Comparison of ENCODE assay signal across 8 cellular contexts in the genomic region with DNA sequence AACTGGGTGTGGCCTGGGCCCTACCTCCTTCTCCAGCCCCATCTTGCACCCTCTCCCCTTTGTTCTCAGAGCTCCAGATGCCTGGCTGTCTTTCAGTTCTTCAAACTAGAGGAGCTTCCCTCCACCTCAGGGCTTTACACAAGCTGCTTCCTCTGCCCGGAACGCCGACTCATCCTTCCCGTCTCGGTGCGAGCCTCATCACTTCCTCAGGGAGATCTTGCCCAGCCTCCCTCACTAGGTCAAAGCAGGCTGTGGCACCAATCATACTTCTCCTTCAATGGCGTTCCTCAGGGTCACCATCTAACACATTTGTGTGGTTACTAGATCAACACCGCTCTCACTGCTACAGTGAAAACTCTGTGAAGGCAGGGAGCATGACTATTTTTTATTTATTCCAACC. TPM values are rescaled to one million over a fixed set of nuclear protein-coding genes. Genes with fewer than 3 reads are reported as not detected.
DNase-seq lines count a peak whose midpoint lies in the region; ATAC-seq and TF ChIP-seq lines count a peak whose summit lies in the region.

No MANE protein-coding gene starts in this region.

- WGBS in sigmoid colon, 2 donors = 37 to 78% methylated on average over 8 of the region's 8 CpGs

- intact Hi-C loops in sigmoid colon (cut with DNase I) = loop anchor here (5.0 kb wide), 1 partner anchor 114 kb away; a partner anchor contains a TSS

- peak overlapping the region; percentile 67 for H3K27ac ChIP-seq in SK-N-MC
- H3K27ac ChIP-seq in sigmoid colon = peak overlapping the region; percentile 2 to 24 (median 14)

- H3K4me3 ChIP-seq in SK-N-MC = peak overlapping the region; percentile 3; the same call in 1 of the 2 replicates
- H3K4me3 ChIP-seq in fibroblast of pulmonary artery (replicated peaks; ENCODE audit: low read depth, low read length) = no peak overlapping the region
- no peak overlapping the region for H3K4me3 ChIP-seq in sigmoid colon

- TF ChIP-seq EP300 in sigmoid colon (IDR thresholded peaks at IDR 0.05) = no peak

- DNase-seq in SK-N-MC (ENCODE audit: low read depth, low spot score) (no peak), fibroblast of pulmonary artery (ENCODE audit: low read depth) (peak; percentile 71), sigmoid colon (peak; percentile 80), NCI-H446 treated with DMSO at 0.1 percent for 48 hours (lab: John Stamatoyannopoulos, UW) (no peak)
- DNase-seq in activated naive CD4-positive, alpha-beta T cell (lab: John Stamatoyannopoulos, UW) = no peak

- peaks cover 0 to 19% (median 16%) of the 10 kb centered on the region in 4 donors for H3K4me1 ChIP-seq in sigmoid colon

- no peak overlapping the region for H3K9ac ChIP-seq in SK-N-MC (ENCODE audit: insufficient read length)

- ATAC-seq in GM21423 (IDR thresholded peaks at IDR 0.05; ENCODE audit: unreplicated experiment) (peak; percentile 35), HG02973 (IDR thresholded peaks at IDR 0.05; ENCODE audit: unreplicated experiment) (no peak), HG02678 (IDR thresholded peaks at IDR 0.05; ENCODE audit: unreplicated experiment) (no peak)

- TF ChIP-seq POLR2A in sigmoid colon (IDR thresholded peaks at IDR 0.05) = no peak

- no peak for TF ChIP-seq CTCF in fibroblast of pulmonary artery (IDR thresholded peaks at IDR 0.05; ENCODE audit: low read length, missing control alignments)
- TF ChIP-seq CTCF in sigmoid colon (IDR thresholded peaks at IDR 0.05) = no peak

- H3K9me3 ChIP-seq in SK-N-MC (ENCODE audit: low read depth, low read length) (no peaks in the 10 kb centered on the region), sigmoid colon (no peaks in the 10 kb centered on the region)

- H3K36me3 ChIP-seq in SK-N-MC (ENCODE audit: insufficient read depth, low read length) = no peaks in the 10 kb centered on the region
- H3K36me3 ChIP-seq in sigmoid colon = no peaks in the 10 kb centered on the region

- no peaks in the 10 kb centered on the region for H3K27me3 ChIP-seq in sigmoid colon

RNA-seq across cellular contexts. Expression of a gene that starts 56.2 kb away (rescaled TPM):
- total RNA-seq in sigmoid colon = 10 to 100 TPM; 11.3 to 17.7 (median 13.3) TPM
- 1 to 10 TPM; 4.2 to 6.7 (median 5.8) TPM for polyA plus RNA-seq in sigmoid colon

Comparison
In these comparisons a context has a peak if more than half of its experiments do, and no peak if none do; other contexts are left out.
1. DNase-seq: peak in fibroblast of pulmonary artery (single experiment) and sigmoid colon (single experiment); none in SK-N-MC (single experiment), activated naive CD4-positive, alpha-beta T cell (0 of 4) and NCI-H446 treated with DMSO at 0.1 percent for 48 hours (single experiment).